Comparison of ENCODE assay signal across 18 cellular contexts in the genomic region with DNA sequence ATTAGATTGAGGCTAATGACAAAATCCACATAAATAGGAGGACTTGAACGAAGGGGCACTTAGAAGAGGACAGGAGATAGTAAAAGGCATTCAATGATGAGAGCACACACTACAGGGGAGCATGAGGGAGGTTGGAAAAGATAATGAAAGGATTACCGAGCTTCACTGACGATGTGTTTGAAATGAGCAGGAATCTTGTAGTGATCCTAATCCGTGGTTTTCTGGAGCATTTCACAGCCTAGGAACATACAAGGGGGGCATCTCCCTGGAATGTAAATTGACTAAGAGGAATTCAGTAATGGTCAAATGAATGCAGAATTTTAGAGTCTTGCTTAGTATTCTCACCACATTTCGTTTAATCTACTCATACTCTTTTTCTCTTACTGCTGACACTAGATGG. TPM values are rescaled to one million over a fixed set of nuclear protein-coding genes. Genes with fewer than 3 reads are reported as not detected.
"Had no signal": no experiment of that assay in that cellular context is flagged by ENCODE, and none has a peak within 500 bp of the region (broad histone marks: within the 10 kb centered on the region; RNA-seq: fewer than 3 reads in every experiment).

No MANE protein-coding gene starts in this region.

- H3K27me3 Mint-ChIP-seq: dendritic cell treated with granulocyte-macrophage colony-stimulating factor and Interleukin-4, amounts not matched to agents 40 ng/mL and 50 ng/mL, for 4 days; naive thymus-derived CD8-positive, alpha-beta T cell had no signal

- H3K9me3 Mint-ChIP-seq: brain; dendritic cell treated with granulocyte-macrophage colony-stimulating factor and Interleukin-4, amounts not matched to agents 40 ng/mL and 50 ng/mL, for 4 days; naive thymus-derived CD8-positive, alpha-beta T cell; T-helper 2 cell treated with Interferon-gamma antibody and Interleukin-4, amounts not matched to agents 5 μg/mL and 100 μg/mL, for 36 hours had no signal

- H3K27me3 ChIP-seq: adrenal gland, sigmoid colon, stomach had no signal

- ATAC-seq: esophagus mucosa; left cardiac atrium; lower lobe of right lung; naive thymus-derived CD8-positive, alpha-beta T cell had no signal

- H3K27ac ChIP-seq: adrenal gland, lower lobe of right lung, sigmoid colon, stomach, thoracic aorta had no signal

- H3K27ac Mint-ChIP-seq: T-helper 2 cell treated with Interferon-gamma antibody and Interleukin-4, amounts not matched to agents 5 μg/mL and 100 μg/mL, for 36 hours had no signal

- H3K4me3 Mint-ChIP-seq: dendritic cell treated with granulocyte-macrophage colony-stimulating factor and Interleukin-4, amounts not matched to agents 40 ng/mL and 50 ng/mL, for 4 days; naive thymus-derived CD8-positive, alpha-beta T cell; T-helper 2 cell treated with Interferon-gamma antibody and Interleukin-4, amounts not matched to agents 5 μg/mL and 100 μg/mL, for 36 hours had no signal

- H3K4me3 ChIP-seq: adrenal gland, lower lobe of right lung, sigmoid colon, stomach, thoracic aorta had no signal

- H3K9me3 ChIP-seq: adrenal gland, lower lobe of right lung, sigmoid colon, stomach, thoracic aorta had no signal

- DNase-seq: activated CD4-positive, alpha-beta T cell treated with anti-CD3 and anti-CD28 coated beads, Interleukin-2, amount 50 U/mL, for 4 hours; activated naive CD4-positive, alpha-beta T cell treated with Interleukin-2 at 50 U/mL for 16 hours; adrenal gland; foreskin fibroblast; head of caudate nucleus; left cardiac atrium; lower lobe of right lung; naive thymus-derived CD8-positive, alpha-beta T cell; sigmoid colon; stimulated activated CD4-positive, alpha-beta T cell treated with anti-CD3 and anti-CD28 coated beads, Interleukin-4, amount 100 ng/mL, for 24 hours; stomach had no signal

RNA-seq across cellular contexts. Expression of a gene that starts 36.2 kb away (rescaled TPM):
- total RNA-seq: esophagus mucosa, lower lobe of right lung, mononuclear cell, osteocyte had no signal
